In the genomic region with DNA sequence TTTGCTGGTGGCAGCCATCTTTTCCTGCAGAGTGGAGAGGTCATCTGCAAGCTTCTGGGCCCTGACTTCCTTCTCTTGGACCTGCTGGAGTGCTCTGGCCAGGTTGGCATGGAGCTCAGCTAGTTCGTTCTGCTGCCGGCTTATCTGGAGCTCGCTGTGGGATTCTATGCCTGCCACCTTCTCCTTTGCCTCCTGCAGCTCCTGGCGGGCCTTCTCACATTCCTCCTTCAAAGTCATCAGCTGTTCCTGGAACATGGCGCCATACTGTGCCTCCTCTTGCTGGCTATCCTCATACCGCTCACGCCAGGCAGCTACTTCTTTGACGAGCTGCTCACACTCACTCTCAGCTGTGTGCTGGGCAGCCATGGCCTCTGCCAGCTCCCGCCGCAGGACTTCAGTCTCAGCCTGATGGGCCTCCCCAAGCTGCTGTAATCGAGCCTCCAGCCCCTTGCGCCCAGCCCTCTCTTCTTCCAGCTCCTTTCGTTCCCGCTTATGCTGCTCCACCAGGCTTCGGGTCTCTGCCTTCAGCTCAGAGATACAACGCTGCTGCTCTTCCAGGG, we compare ENCODE assay signal across 16 cellular contexts. TPM values are rescaled to one million over a fixed set of nuclear protein-coding genes. Genes with fewer than 3 reads are reported as not detected.
A peak's percentile ranks its signal among the peaks of the same experiment; 100 is the strongest.
DNase-seq lines count a peak whose midpoint lies in the region; ATAC-seq and TF ChIP-seq lines count a peak whose summit lies in the region.
"Had no signal": no experiment of that assay in that cellular context is flagged by ENCODE, and none has a peak within 500 bp of the region (broad histone marks: within the 10 kb centered on the region; RNA-seq: fewer than 3 reads in every experiment).

No MANE protein-coding gene starts in this region.

- H3K4me3 Mint-ChIP-seq in activated CD4-positive, alpha-beta memory T cell treated with anti-CD3 and anti-CD28 coated beads for 36 hours = no peak overlapping the region
- no peak overlapping the region for H3K4me3 Mint-ChIP-seq in activated CD4-positive, alpha-beta memory T cell treated with anti-CD3 and anti-CD28 coated beads, Interleukin-2, amount 10 ng/mL, durations not matched to agents 7 days and 5 days
- peak overlapping the region; percentile 81 for H3K4me3 Mint-ChIP-seq in T-helper 17 cell
- H3K4me3 Mint-ChIP-seq: CD4-positive, alpha-beta memory T cell had no signal

- H3K4me1 ChIP-seq in esophagus muscularis mucosa (peaks cover 33 to 58% (median 51%) of the 10 kb centered on the region in 4 donors), sigmoid colon (peaks cover 0 to 59% (median 51%) of the 10 kb centered on the region in 4 donors)
- H3K4me1 ChIP-seq: HAP-1 had no signal

- no peak overlapping the region for H3K4me3 ChIP-seq in esophagus muscularis mucosa
- no peak overlapping the region for H3K4me3 ChIP-seq in sigmoid colon
- H3K4me3 ChIP-seq: A549, HAP-1, prostate gland had no signal

- TF ChIP-seq CTCF in esophagus muscularis mucosa (IDR thresholded peaks at IDR 0.05) (no peak), sigmoid colon (IDR thresholded peaks at IDR 0.05) (no peak)

- H3K36me3 Mint-ChIP-seq in activated CD4-positive, alpha-beta memory T cell treated with anti-CD3 and anti-CD28 coated beads for 36 hours = peaks cover 59% of the 10 kb centered on the region
- H3K36me3 Mint-ChIP-seq in activated CD4-positive, alpha-beta memory T cell treated with anti-CD3 and anti-CD28 coated beads, Interleukin-2, amount 10 ng/mL, durations not matched to agents 7 days and 5 days (ENCODE audit: low read depth) = peaks cover 80% of the 10 kb centered on the region
- H3K36me3 Mint-ChIP-seq in T-helper 17 cell (ENCODE audit: low read depth) = peaks cover 16% of the 10 kb centered on the region

- no peak for ATAC-seq in T-helper 17 cell

- H3K27me3 Mint-ChIP-seq in activated CD4-positive, alpha-beta memory T cell treated with anti-CD3 and anti-CD28 coated beads for 36 hours = no peaks in the 10 kb centered on the region
- H3K27me3 Mint-ChIP-seq in activated CD4-positive, alpha-beta memory T cell treated with anti-CD3 and anti-CD28 coated beads, Interleukin-2, amount 10 ng/mL, durations not matched to agents 7 days and 5 days = no peaks in the 10 kb centered on the region
- no peaks in the 10 kb centered on the region for H3K27me3 Mint-ChIP-seq in T-helper 17 cell
- H3K27me3 Mint-ChIP-seq: CD4-positive, alpha-beta memory T cell had no signal

- no peak for TF ChIP-seq POLR2A in esophagus muscularis mucosa (IDR thresholded peaks at IDR 0.05; ENCODE audit: low read depth)
- TF ChIP-seq POLR2A in sigmoid colon (IDR thresholded peaks at IDR 0.05) = no peak

- TF ChIP-seq EP300 in esophagus muscularis mucosa (IDR thresholded peaks at IDR 0.05) (no peak), sigmoid colon (IDR thresholded peaks at IDR 0.05) (no peak)

- peak; percentile 6 for DNase-seq in activated CD4-positive, alpha-beta memory T cell treated with anti-CD3 and anti-CD28 coated beads for 36 hours
- DNase-seq in activated CD4-positive, alpha-beta memory T cell treated with anti-CD3 and anti-CD28 coated beads, Interleukin-2, amount 10 ng/mL, durations not matched to agents 7 days and 5 days = no peak
- DNase-seq in T-helper 17 cell (no peak), esophagus muscularis mucosa (ENCODE audit: extremely low spot score) (no peak), sigmoid colon (no peak), DMS114 treated with DMSO at 0.1 percent for 48 hours (lab: John Stamatoyannopoulos, UW; ENCODE audit: unreplicated experiment) (no peak), pons (ENCODE audit: low spot score) (no peak), NCI-H748 treated with DMSO at 0.1 percent for 48 hours (lab: John Stamatoyannopoulos, UW) (no peak)
- DNase-seq: activated CD4-positive, alpha-beta T cell treated with anti-CD3 and anti-CD28 coated beads for 48 hours; CD4-positive, alpha-beta memory T cell; NCI-H1048; SHP77; T-helper 9 cell had no signal

- intact Hi-C loops in activated CD4-positive, alpha-beta memory T cell treated with anti-CD3 and anti-CD28 coated beads for 36 hours (cut with micrococcal nuclease) = no loop called here
- intact Hi-C loops in esophagus muscularis mucosa (cut with DNase I) (no loop called here), sigmoid colon (cut with DNase I) (loop anchor here (5.0 kb wide), 1 partner anchor 38 kb away; no protein-coding TSS in a partner anchor)

- H3K27ac ChIP-seq in esophagus muscularis mucosa (replicated peaks in 1 of 4) (peak overlapping the region; percentile 52 to 76 (median 66)), sigmoid colon (peak overlapping the region; percentile 16 to 79 (median 72))

- H3K9me3 ChIP-seq in T-helper 17 cell (ENCODE audit: control insufficient read depth, low read length, poor library complexity, severe bottlenecking) (no peaks in the 10 kb centered on the region), esophagus muscularis mucosa (no peaks in the 10 kb centered on the region), sigmoid colon (no peaks in the 10 kb centered on the region)
- H3K9me3 ChIP-seq: A549, HAP-1, prostate gland had no signal

- WGBS in esophagus muscularis mucosa = 90% methylated on average over 16 of the region's 16 CpGs
- 94 to 95% methylated on average over 16 of the region's 16 CpGs for WGBS in sigmoid colon, 2 donors

- CTCF ChIA-PET in activated CD4-positive, alpha-beta memory T cell treated with anti-CD3 and anti-CD28 coated beads for 36 hours (lab: Charles Lee) = interaction anchor here (1.2 to 7.6 kb wide), 3 partner anchors 11 to 129 kb away, joined by 3 to 55 read pairs (median 12); no protein-coding TSS in a partner anchor
- CTCF ChIA-PET in activated CD4-positive, alpha-beta memory T cell treated with anti-CD3 and anti-CD28 coated beads, Interleukin-2, amount 10 ng/mL, durations not matched to agents 7 days and 5 days (lab: Charles Lee) = interaction anchor here (1.1 to 5.8 kb wide), 4 partner anchors 11 to 224 kb away, joined by 4 to 30 read pairs (median 12); no protein-coding TSS in a partner anchor

- no peaks in the 10 kb centered on the region for H3K4me1 Mint-ChIP-seq in activated CD4-positive, alpha-beta memory T cell treated with anti-CD3 and anti-CD28 coated beads for 36 hours (ENCODE audit: low read depth)
- H3K4me1 Mint-ChIP-seq in activated CD4-positive, alpha-beta memory T cell treated with anti-CD3 and anti-CD28 coated beads, Interleukin-2, amount 10 ng/mL, durations not matched to agents 7 days and 5 days = no peaks in the 10 kb centered on the region
- H3K4me1 Mint-ChIP-seq in T-helper 17 cell = peaks cover 8% of the 10 kb centered on the region

- H3K36me3 ChIP-seq in esophagus muscularis mucosa (peaks cover 92 to 100% (median 100%) of the 10 kb centered on the region in 4 donors), sigmoid colon (peaks cover 98 to 100% (median 99%) of the 10 kb centered on the region in 4 donors)

- no peaks in the 10 kb centered on the region for H3K27me3 ChIP-seq in esophagus muscularis mucosa
- H3K27me3 ChIP-seq in sigmoid colon = no peaks in the 10 kb centered on the region

- H3K9me3 Mint-ChIP-seq in activated CD4-positive, alpha-beta memory T cell treated with anti-CD3 and anti-CD28 coated beads for 36 hours = no peaks in the 10 kb centered on the region
- no peaks in the 10 kb centered on the region for H3K9me3 Mint-ChIP-seq in activated CD4-positive, alpha-beta memory T cell treated with anti-CD3 and anti-CD28 coated beads, Interleukin-2, amount 10 ng/mL, durations not matched to agents 7 days and 5 days
- H3K9me3 Mint-ChIP-seq: CD4-positive, alpha-beta memory T cell had no signal

- H3K27ac Mint-ChIP-seq in activated CD4-positive, alpha-beta memory T cell treated with anti-CD3 and anti-CD28 coated beads for 36 hours = no peak overlapping the region
- H3K27ac Mint-ChIP-seq in activated CD4-positive, alpha-beta memory T cell treated with anti-CD3 and anti-CD28 coated beads, Interleukin-2, amount 10 ng/mL, durations not matched to agents 7 days and 5 days = no peak overlapping the region
- no peak overlapping the region for H3K27ac Mint-ChIP-seq in T-helper 17 cell

- POLR2A ChIA-PET in activated CD4-positive, alpha-beta memory T cell treated with anti-CD3 and anti-CD28 coated beads for 36 hours (lab: Charles Lee) = interaction anchor here (0.8 to 1.5 kb wide), 2 partner anchors 13 to 15 kb away, joined by 3 to 4 read pairs; partner anchors contain the start of gene IL18BP
- POLR2A ChIA-PET in activated CD4-positive, alpha-beta memory T cell treated with anti-CD3 and anti-CD28 coated beads, Interleukin-2, amount 10 ng/mL, durations not matched to agents 7 days and 5 days (lab: Charles Lee) = no interaction called here

RNA-seq across cellular contexts. Expression of gene IL18BP, which starts 16.1 kb away (rescaled TPM):
- total RNA-seq in activated CD4-positive, alpha-beta memory T cell treated with anti-CD3 and anti-CD28 coated beads for 36 hours = 1 to 10 TPM; 6.6 to 9.3 TPM
- total RNA-seq in activated CD4-positive, alpha-beta memory T cell treated with anti-CD3 and anti-CD28 coated beads, Interleukin-2, amount 10 ng/mL, durations not matched to agents 7 days and 5 days = 10 to 100 TPM; 12.4 to 14.0 TPM
- 10 to 100 TPM; 25.7 to 28.0 TPM for total RNA-seq in T-helper 17 cell
- 1 to 10 TPM; 2.7 to 9.4 (median 5.9) TPM for total RNA-seq in esophagus muscularis mucosa
- 1 to 10 TPM; 2.5 to 7.5 (median 5.1) TPM for total RNA-seq in sigmoid colon
- 10 to 100 TPM in 1 of 3 donors, 1 to 10 TPM in 2; 4.8 to 21.3 (median 6.0) TPM for polyA plus RNA-seq in sigmoid colon
